ENCODE assay signal across 1 cellular context in the genomic region with DNA sequence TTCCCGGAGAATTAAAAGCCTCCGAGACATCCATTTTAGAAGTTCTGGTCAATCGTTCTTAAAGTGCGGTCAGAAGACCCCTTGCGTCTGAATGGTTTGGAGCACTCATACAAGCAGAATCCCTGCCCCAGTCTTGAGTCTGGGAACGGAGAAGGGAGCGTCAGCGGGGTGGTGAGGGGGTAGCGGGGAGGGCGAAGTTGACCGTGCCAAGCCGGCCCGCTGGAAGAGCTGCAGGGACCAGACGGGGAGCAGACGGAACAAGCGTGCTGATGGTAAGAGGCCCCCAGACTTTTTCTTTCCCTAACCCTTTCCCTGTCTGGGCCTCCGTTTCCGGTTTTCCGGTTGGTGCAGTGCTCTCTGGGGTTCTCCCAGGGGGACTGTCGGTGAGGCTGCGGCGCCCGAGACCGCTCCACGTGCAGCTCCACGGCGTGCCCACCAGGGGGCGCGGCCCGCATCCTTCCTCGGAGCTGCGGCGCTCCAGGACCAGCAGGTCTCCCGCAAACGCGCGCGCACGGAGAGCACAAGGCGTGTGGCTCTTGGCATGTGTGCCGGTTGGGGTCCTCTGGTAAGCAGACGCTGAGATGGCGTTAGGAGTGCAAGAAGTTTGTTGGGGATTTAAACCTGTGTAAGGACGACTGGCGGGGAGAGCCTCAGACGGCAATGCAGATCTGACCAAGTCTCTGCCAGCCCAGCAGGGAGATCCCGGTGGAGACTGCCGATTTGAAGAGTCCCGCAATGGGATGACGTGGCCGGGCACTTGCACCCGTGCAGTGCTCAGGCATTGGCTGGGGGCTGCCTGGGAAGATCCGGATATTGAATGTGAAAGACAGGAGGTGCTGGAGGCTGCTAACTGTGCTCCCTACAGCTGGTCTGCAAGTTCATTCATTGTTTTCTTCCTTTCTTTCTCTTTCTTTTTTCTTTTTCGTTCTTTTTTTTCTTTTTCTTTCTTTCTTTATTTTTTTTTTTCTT.
TF ChIP-seq lines count a peak whose summit lies in the region.

No MANE protein-coding gene starts in this region.

TF ChIP-seq in WTC11, 78 proteins besides CTCF, POLR2A, EP300 and RAD21 (continued from another document and continues in another):
- TF ChIP-seq ZNF281 (CRISPR knock-in tag; IDR thresholded peaks at IDR 0.05) (no peak; the same call in 1 of the 2 replicates), ZNF396 (CRISPR knock-in tag; IDR thresholded peaks at IDR 0.05; ENCODE audit: borderline replicate concordance) (no peak), PREB (CRISPR knock-in tag; IDR thresholded peaks at IDR 0.05; ENCODE audit: borderline replicate concordance) (no peak), E2F1 (CRISPR knock-in tag; IDR thresholded peaks at IDR 0.05) (0 out of 2 replicates have a peak, but pooled peaks have one; percentile 54), RORB (CRISPR knock-in tag; IDR thresholded peaks at IDR 0.05) (no peak), JAZF1 (CRISPR knock-in tag; IDR thresholded peaks at IDR 0.05) (no peak), ZNF423 (CRISPR knock-in tag; IDR thresholded peaks at IDR 0.05) (peak; percentile 59), NFYB (CRISPR knock-in tag; conservative IDR thresholded peaks at IDR 0.05; ENCODE audit: low read depth) (0 out of 2 replicates have a peak, but pooled peaks have one; percentile 17), KAT7 (CRISPR knock-in tag; IDR thresholded peaks at IDR 0.05; ENCODE audit: borderline replicate concordance) (peak; percentile 84), USF1 (CRISPR knock-in tag; IDR thresholded peaks at IDR 0.05) (peak; percentile 70; the same call in 1 of the 2 replicates), FOXJ3 (CRISPR knock-in tag; IDR thresholded peaks at IDR 0.05; ENCODE audit: borderline replicate concordance) (no peak), ESRRA (CRISPR knock-in tag; IDR thresholded peaks at IDR 0.05; ENCODE audit: borderline replicate concordance) (0 out of 2 replicates have a peak, but pooled peaks have one; percentile 28), TEAD1 (CRISPR knock-in tag; IDR thresholded peaks at IDR 0.05) (peak; percentile 53; the same call in 1 of the 2 replicates), FOXK1 (CRISPR knock-in tag; IDR thresholded peaks at IDR 0.05) (peak; percentile 89), TP53 (CRISPR knock-in tag; IDR thresholded peaks at IDR 0.05) (no peak), ELF4 (CRISPR knock-in tag; IDR thresholded peaks at IDR 0.05; ENCODE audit: low read depth) (no peak), MYBL2 (CRISPR knock-in tag; IDR thresholded peaks at IDR 0.05) (peak; percentile 45; the same call in 1 of the 2 replicates), ZNF219 (CRISPR knock-in tag; IDR thresholded peaks at IDR 0.05; ENCODE audit: borderline replicate concordance) (no peak), NFE2L1 (CRISPR knock-in tag; IDR thresholded peaks at IDR 0.05) (peak; percentile 30; the same call in 1 of the 2 replicates), FOXP1 (CRISPR knock-in tag; IDR thresholded peaks at IDR 0.05; ENCODE audit: borderline replicate concordance) (peak; percentile 90), SP1 (CRISPR knock-in tag; conservative IDR thresholded peaks at IDR 0.05) (peak; percentile 88), OVOL2 (CRISPR knock-in tag; IDR thresholded peaks at IDR 0.05; ENCODE audit: borderline replicate concordance) (no peak)
- TF ChIP-seq, protein P1, sequence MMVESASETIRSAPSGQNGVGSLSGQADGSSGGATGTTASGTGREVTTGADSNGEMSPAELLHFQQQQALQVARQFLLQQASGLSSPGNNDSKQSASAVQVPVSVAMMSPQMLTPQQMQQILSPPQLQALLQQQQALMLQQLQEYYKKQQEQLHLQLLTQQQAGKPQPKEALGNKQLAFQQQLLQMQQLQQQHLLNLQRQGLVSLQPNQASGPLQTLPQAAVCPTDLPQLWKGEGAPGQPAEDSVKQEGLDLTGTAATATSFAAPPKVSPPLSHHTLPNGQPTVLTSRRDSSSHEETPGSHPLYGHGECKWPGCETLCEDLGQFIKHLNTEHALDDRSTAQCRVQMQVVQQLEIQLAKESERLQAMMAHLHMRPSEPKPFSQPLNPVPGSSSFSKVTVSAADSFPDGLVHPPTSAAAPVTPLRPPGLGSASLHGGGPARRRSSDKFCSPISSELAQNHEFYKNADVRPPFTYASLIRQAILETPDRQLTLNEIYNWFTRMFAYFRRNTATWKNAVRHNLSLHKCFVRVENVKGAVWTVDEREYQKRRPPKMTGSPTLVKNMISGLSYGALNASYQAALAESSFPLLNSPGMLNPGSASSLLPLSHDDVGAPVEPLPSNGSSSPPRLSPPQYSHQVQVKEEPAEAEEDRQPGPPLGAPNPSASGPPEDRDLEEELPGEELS (CRISPR knock-in tag; IDR thresholded peaks at IDR 0.05), result 0 out of 2 replicates have a peak, but pooled peaks have one; percentile 63
- TF ChIP-seq, protein P2, sequence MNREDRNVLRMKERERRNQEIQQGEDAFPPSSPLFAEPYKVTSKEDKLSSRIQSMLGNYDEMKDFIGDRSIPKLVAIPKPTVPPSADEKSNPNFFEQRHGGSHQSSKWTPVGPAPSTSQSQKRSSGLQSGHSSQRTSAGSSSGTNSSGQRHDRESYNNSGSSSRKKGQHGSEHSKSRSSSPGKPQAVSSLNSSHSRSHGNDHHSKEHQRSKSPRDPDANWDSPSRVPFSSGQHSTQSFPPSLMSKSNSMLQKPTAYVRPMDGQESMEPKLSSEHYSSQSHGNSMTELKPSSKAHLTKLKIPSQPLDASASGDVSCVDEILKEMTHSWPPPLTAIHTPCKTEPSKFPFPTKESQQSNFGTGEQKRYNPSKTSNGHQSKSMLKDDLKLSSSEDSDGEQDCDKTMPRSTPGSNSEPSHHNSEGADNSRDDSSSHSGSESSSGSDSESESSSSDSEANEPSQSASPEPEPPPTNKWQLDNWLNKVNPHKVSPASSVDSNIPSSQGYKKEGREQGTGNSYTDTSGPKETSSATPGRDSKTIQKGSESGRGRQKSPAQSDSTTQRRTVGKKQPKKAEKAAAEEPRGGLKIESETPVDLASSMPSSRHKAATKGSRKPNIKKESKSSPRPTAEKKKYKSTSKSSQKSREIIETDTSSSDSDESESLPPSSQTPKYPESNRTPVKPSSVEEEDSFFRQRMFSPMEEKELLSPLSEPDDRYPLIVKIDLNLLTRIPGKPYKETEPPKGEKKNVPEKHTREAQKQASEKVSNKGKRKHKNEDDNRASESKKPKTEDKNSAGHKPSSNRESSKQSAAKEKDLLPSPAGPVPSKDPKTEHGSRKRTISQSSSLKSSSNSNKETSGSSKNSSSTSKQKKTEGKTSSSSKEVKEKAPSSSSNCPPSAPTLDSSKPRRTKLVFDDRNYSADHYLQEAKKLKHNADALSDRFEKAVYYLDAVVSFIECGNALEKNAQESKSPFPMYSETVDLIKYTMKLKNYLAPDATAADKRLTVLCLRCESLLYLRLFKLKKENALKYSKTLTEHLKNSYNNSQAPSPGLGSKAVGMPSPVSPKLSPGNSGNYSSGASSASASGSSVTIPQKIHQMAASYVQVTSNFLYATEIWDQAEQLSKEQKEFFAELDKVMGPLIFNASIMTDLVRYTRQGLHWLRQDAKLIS (CRISPR knock-in tag; IDR thresholded peaks at IDR 0.05; ENCODE audit: borderline replicate concordance), result 0 out of 2 replicates have a peak, but pooled peaks have one; percentile 54
- TF ChIP-seq, protein P3, sequence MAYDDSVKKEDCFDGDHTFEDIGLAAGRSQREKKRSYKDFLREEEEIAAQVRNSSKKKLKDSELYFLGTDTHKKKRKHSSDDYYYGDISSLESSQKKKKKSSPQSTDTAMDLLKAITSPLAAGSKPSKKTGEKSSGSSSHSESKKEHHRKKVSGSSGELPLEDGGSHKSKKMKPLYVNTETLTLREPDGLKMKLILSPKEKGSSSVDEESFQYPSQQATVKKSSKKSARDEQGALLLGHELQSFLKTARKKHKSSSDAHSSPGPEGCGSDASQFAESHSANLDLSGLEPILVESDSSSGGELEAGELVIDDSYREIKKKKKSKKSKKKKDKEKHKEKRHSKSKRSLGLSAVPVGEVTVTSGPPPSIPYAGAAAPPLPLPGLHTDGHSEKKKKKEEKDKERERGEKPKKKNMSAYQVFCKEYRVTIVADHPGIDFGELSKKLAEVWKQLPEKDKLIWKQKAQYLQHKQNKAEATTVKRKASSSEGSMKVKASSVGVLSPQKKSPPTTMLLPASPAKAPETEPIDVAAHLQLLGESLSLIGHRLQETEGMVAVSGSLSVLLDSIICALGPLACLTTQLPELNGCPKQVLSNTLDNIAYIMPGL (CRISPR knock-in tag; IDR thresholded peaks at IDR 0.05), result peak; percentile 95
- TF ChIP-seq, protein P4, sequence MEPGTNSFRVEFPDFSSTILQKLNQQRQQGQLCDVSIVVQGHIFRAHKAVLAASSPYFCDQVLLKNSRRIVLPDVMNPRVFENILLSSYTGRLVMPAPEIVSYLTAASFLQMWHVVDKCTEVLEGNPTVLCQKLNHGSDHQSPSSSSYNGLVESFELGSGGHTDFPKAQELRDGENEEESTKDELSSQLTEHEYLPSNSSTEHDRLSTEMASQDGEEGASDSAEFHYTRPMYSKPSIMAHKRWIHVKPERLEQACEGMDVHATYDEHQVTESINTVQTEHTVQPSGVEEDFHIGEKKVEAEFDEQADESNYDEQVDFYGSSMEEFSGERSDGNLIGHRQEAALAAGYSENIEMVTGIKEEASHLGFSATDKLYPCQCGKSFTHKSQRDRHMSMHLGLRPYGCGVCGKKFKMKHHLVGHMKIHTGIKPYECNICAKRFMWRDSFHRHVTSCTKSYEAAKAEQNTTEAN (CRISPR knock-in tag; IDR thresholded peaks at IDR 0.05), result peak; percentile 91
- TF ChIP-seq, protein P5, sequence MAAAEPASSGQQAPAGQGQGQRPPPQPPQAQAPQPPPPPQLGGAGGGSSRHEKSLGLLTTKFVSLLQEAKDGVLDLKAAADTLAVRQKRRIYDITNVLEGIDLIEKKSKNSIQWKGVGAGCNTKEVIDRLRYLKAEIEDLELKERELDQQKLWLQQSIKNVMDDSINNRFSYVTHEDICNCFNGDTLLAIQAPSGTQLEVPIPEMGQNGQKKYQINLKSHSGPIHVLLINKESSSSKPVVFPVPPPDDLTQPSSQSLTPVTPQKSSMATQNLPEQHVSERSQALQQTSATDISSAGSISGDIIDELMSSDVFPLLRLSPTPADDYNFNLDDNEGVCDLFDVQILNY (CRISPR knock-in tag; IDR thresholded peaks at IDR 0.05), result peak; percentile 49; the same call in 1 of the 2 replicates
- TF ChIP-seq, protein P6, sequence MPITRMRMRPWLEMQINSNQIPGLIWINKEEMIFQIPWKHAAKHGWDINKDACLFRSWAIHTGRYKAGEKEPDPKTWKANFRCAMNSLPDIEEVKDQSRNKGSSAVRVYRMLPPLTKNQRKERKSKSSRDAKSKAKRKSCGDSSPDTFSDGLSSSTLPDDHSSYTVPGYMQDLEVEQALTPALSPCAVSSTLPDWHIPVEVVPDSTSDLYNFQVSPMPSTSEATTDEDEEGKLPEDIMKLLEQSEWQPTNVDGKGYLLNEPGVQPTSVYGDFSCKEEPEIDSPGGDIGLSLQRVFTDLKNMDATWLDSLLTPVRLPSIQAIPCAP (CRISPR knock-in tag; IDR thresholded peaks at IDR 0.05), result no peak
